ENCODE assay signal across 9 cellular contexts in the genomic region with DNA sequence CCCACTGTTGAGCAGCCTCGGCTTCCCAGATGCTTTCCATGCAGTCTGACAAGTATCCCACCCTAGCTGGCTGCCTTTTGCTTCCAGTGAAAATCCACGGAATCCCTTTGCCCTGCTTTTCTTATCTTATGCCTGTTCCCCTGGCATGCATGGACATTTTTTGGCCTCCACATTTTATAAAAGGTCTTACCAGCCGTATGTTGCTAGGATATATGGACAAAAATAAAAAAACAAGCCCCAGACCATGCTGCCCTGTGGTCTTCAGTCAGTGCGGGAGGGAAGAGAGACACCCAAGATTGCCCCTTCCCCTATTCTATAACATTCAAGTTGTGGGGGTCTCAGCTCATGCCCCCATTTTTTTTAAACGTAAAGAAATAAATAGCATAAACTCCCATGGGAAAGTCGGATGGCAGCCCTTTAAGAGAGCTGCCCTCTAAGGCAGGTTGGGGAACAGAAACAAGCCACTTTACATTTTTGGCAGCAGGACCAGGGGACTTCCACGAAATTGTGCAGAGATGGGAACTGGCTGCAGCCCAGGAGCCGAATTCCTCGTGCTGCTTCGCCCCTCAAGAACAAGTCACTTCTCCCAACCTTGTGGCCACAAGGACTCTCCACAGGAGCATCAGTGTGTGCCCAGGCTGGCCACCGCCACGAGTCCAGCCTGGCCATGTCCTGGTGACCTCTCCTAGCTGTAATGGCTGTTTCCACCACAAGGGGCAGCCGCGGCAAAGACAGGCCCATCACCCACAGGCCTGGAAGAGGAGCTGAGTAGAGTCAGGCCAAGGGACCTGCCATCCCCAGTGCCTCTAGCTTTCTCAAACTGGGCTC.
DNase-seq lines count a peak whose midpoint lies in the region; TF ChIP-seq lines count a peak whose summit lies in the region.
"Had no signal": no experiment of that assay in that cellular context is flagged by ENCODE, and none has a peak within 500 bp of the region (broad histone marks: within the 10 kb centered on the region; RNA-seq: fewer than 3 reads in every experiment).

No MANE protein-coding gene starts in this region.

- TF ChIP-seq CTCF in GM20000 (IDR thresholded peaks at IDR 0.05; ENCODE audit: extremely low read depth, missing control alignments) (peak; percentile 90), NB4 (IDR thresholded peaks at IDR 0.05; ENCODE audit: low read depth, low read length) (peak; percentile 74), fibroblast of mammary gland (conservative IDR thresholded peaks at IDR 0.05; ENCODE audit: control insufficient read depth, insufficient read depth, low read depth, low read length) (peak; percentile 48), neural crest cell (conservative IDR thresholded peaks at IDR 0.05) (peak; percentile 78)

- H3K9me3 Mint-ChIP-seq in neural crest cell: no peaks in the 10 kb centered on the region
- H3K9me3 Mint-ChIP-seq: naive B cell had no signal

- peaks cover 46% of the 10 kb centered on the region for H3K4me1 Mint-ChIP-seq in neural crest cell
- H3K4me1 Mint-ChIP-seq: naive B cell had no signal

- peak overlapping the region; percentile 27 for H3K4me3 Mint-ChIP-seq in neural crest cell
- H3K4me3 Mint-ChIP-seq: naive B cell had no signal

- no peak for TF ChIP-seq POLR2A in NB4 (IDR thresholded peaks at IDR 0.05; ENCODE audit: extremely low read depth, insufficient read length)

- DNase-seq in CD1c-positive myeloid dendritic cell (ENCODE audit: extremely low spot score) (peak; percentile 80), GM20000 (ENCODE audit: low spot score) (peak; percentile 69), NB4 (ENCODE audit: low read depth) (peak; percentile 72), fibroblast of mammary gland (ENCODE audit: low read depth) (peak; percentile 3), neural crest cell (ENCODE audit: low read depth, low spot score) (peak; percentile 92), ureter (ENCODE audit: low spot score) (peak; percentile 78), NCI-H1105 treated with DMSO at 0.1 percent for 48 hours (lab: John Stamatoyannopoulos, UW) (no peak)
- peak; percentile 80 for DNase-seq in activated CD8-positive, alpha-beta memory T cell treated with anti-CD3 and anti-CD28 coated beads, Interleukin-2, amount 50 U/mL, for 48 hours
- DNase-seq: naive B cell had no signal

- H3K27me3 Mint-ChIP-seq in neural crest cell (ENCODE audit: low read depth): no peaks in the 10 kb centered on the region
- H3K27me3 Mint-ChIP-seq: naive B cell had no signal

- H3K36me3 Mint-ChIP-seq in neural crest cell (ENCODE audit: low read depth): no peaks in the 10 kb centered on the region
- H3K36me3 Mint-ChIP-seq: naive B cell had no signal

- no peak overlapping the region for H3K4me3 ChIP-seq in NB4 (ENCODE audit: low read depth, low read length)
- no peak overlapping the region for H3K4me3 ChIP-seq in fibroblast of mammary gland (ENCODE audit: control insufficient read depth, low read depth, low read length)

- no peak overlapping the region for H3K27ac Mint-ChIP-seq in neural crest cell (ENCODE audit: unreplicated experiment)
- H3K27ac Mint-ChIP-seq: naive B cell had no signal
